In genomic region chr3:126880898-126881297, GRCh38 we compare ENCODE assay signal across 23 cellular contexts.
"Had no signal": no experiment of that assay in that cellular context is flagged by ENCODE, and none has a peak within 500 bp of the region (broad histone marks: within the 10 kb centered on the region; RNA-seq: fewer than 3 reads in every experiment).

No MANE protein-coding gene starts in this region.

- H3K4me3 Mint-ChIP-seq: activated naive CD8-positive, alpha-beta T cell treated with anti-CD3 and anti-CD28 coated beads for 36 hours; dendritic cell treated with granulocyte-macrophage colony-stimulating factor and Interleukin-4, amounts not matched to agents 40 ng/mL and 50 ng/mL, for 4 days; immature natural killer cell; stimulated activated naive CD8-positive, alpha-beta T cell treated with anti-CD3 and anti-CD28 coated beads, Interleukin-15, Interleukin-2, amounts not matched to agents 100 ng/mL and 50 ng/mL, for 24 hours had no signal

- DNase-seq: activated CD4-positive, alpha-beta T cell treated with anti-CD3 and anti-CD28 coated beads, Interleukin-2, amount 50 U/mL, for 1 hour; activated CD8-positive, alpha-beta memory T cell treated with anti-CD3 and anti-CD28 coated beads, Interleukin-2, amount 50 U/mL, for 48 hours; activated gamma-delta T cell; activated naive CD8-positive, alpha-beta T cell treated with anti-CD3 and anti-CD28 coated beads for 36 hours; amniotic stem cell; effector memory CD4-positive, alpha-beta T cell; esophagus squamous epithelium; heart right ventricle; immature natural killer cell; kidney glomerular epithelial cell; left ventricle myocardium inferior; mammary epithelial cell; psoas muscle; right cardiac atrium; stimulated activated CD4-positive, alpha-beta T cell treated with anti-CD3 and anti-CD28 coated beads, Interleukin-15, amount 100 ng/mL, for 24 hours; stimulated activated CD4-positive, alpha-beta T cell treated with anti-CD3 and anti-CD28 coated beads, Interleukin-2, amount 100 ng/mL, for 48 hours; T1000 had no signal

- H3K4me1 Mint-ChIP-seq: activated naive CD8-positive, alpha-beta T cell treated with anti-CD3 and anti-CD28 coated beads for 36 hours had no signal

- ATAC-seq: activated CD4-positive, CD25-positive, alpha-beta regulatory T cell treated with anti-CD3 and anti-CD28 coated beads, Interleukin-2, amount 50 U/mL, for 24 hours; right cardiac atrium had no signal

- H3K9me3 Mint-ChIP-seq: activated naive CD8-positive, alpha-beta T cell treated with anti-CD3 and anti-CD28 coated beads for 36 hours; dendritic cell treated with granulocyte-macrophage colony-stimulating factor and Interleukin-4, amounts not matched to agents 40 ng/mL and 50 ng/mL, for 4 days; immature natural killer cell; stimulated activated naive CD8-positive, alpha-beta T cell treated with anti-CD3 and anti-CD28 coated beads, Interleukin-15, Interleukin-2, amounts not matched to agents 100 ng/mL and 50 ng/mL, for 24 hours had no signal

- H3K9me3 ChIP-seq: esophagus squamous epithelium, heart right ventricle, left ventricle myocardium inferior, psoas muscle, tibial nerve, vagina had no signal

- H3K4me1 ChIP-seq: left ventricle myocardium inferior, psoas muscle, tibial nerve, vagina had no signal

- H3K27ac Mint-ChIP-seq: activated naive CD8-positive, alpha-beta T cell treated with anti-CD3 and anti-CD28 coated beads for 36 hours; dendritic cell treated with granulocyte-macrophage colony-stimulating factor and Interleukin-4, amounts not matched to agents 40 ng/mL and 50 ng/mL, for 4 days; immature natural killer cell; stimulated activated naive CD8-positive, alpha-beta T cell treated with anti-CD3 and anti-CD28 coated beads, Interleukin-15, Interleukin-2, amounts not matched to agents 100 ng/mL and 50 ng/mL, for 24 hours had no signal

- H3K27ac ChIP-seq: esophagus squamous epithelium, heart right ventricle, left ventricle myocardium inferior, psoas muscle, skin epidermis, tibial nerve, vagina had no signal

- H3K36me3 ChIP-seq: esophagus squamous epithelium, heart right ventricle, left ventricle myocardium inferior, tibial nerve, vagina had no signal

- H3K4me3 ChIP-seq: esophagus squamous epithelium, heart right ventricle, left ventricle myocardium inferior, psoas muscle, skin epidermis, tibial nerve, vagina had no signal

- H3K36me3 Mint-ChIP-seq: activated naive CD8-positive, alpha-beta T cell treated with anti-CD3 and anti-CD28 coated beads for 36 hours had no signal

- H3K27me3 ChIP-seq: esophagus squamous epithelium, heart right ventricle, tibial nerve, vagina had no signal

- H3K27me3 Mint-ChIP-seq: activated naive CD8-positive, alpha-beta T cell treated with anti-CD3 and anti-CD28 coated beads for 36 hours; stimulated activated naive CD8-positive, alpha-beta T cell treated with anti-CD3 and anti-CD28 coated beads, Interleukin-15, Interleukin-2, amounts not matched to agents 100 ng/mL and 50 ng/mL, for 24 hours had no signal
